ENCODE assay signal across 14 cellular contexts in genomic region chr2:155203187-155203586, GRCh38.
DNase-seq lines count a peak whose midpoint lies in the region; ATAC-seq and TF ChIP-seq lines count a peak whose summit lies in the region.
"Had no signal": no experiment of that assay in that cellular context is flagged by ENCODE, and none has a peak within 500 bp of the region (broad histone marks: within the 10 kb centered on the region; RNA-seq: fewer than 3 reads in every experiment).

No MANE protein-coding gene starts in this region.

- POLR2A ChIA-PET in activated CD8-positive, alpha-beta T cell treated with anti-CD3 and anti-CD28 coated beads for 36 hours (lab: Charles Lee), result no interaction called here

- H3K4me1 Mint-ChIP-seq in activated CD8-positive, alpha-beta T cell treated with anti-CD3 and anti-CD28 coated beads for 36 hours (ENCODE audit: low read depth), result no peaks in the 10 kb centered on the region
- H3K4me1 Mint-ChIP-seq: activated naive CD8-positive, alpha-beta T cell treated with anti-CD3 and anti-CD28 coated beads, Interleukin-2, amount 50 U/mL, for 24 hours; natural killer cell had no signal

- intact Hi-C loops in activated CD8-positive, alpha-beta T cell treated with anti-CD3 and anti-CD28 coated beads for 36 hours (cut with micrococcal nuclease), result no loop called here

- ATAC-seq in GM18511 (IDR thresholded peaks at IDR 0.05; ENCODE audit: unreplicated experiment), result peak; percentile 60
- peak; percentile 50 for ATAC-seq in HG03159 (IDR thresholded peaks at IDR 0.05; ENCODE audit: unreplicated experiment)
- no peak for ATAC-seq in activated CD8-positive, alpha-beta T cell treated with anti-CD3 and anti-CD28 coated beads for 36 hours
- no peak for ATAC-seq in left lobe of liver
- ATAC-seq: activated naive CD8-positive, alpha-beta T cell treated with anti-CD3 and anti-CD28 coated beads, Interleukin-2, amount 50 U/mL, for 24 hours; natural killer cell had no signal

- H3K36me3 Mint-ChIP-seq in activated CD8-positive, alpha-beta T cell treated with anti-CD3 and anti-CD28 coated beads for 36 hours (ENCODE audit: low read depth), result no peaks in the 10 kb centered on the region
- H3K36me3 Mint-ChIP-seq: natural killer cell had no signal

- no peak overlapping the region for H3K4me3 Mint-ChIP-seq in activated CD8-positive, alpha-beta T cell treated with anti-CD3 and anti-CD28 coated beads for 36 hours
- H3K4me3 Mint-ChIP-seq: activated naive CD8-positive, alpha-beta T cell treated with anti-CD3 and anti-CD28 coated beads, Interleukin-2, amount 50 U/mL, for 24 hours; natural killer cell had no signal

- CTCF ChIA-PET in activated CD8-positive, alpha-beta T cell treated with anti-CD3 and anti-CD28 coated beads for 36 hours (lab: Charles Lee), result no interaction called here

- no peaks in the 10 kb centered on the region for H3K27me3 Mint-ChIP-seq in activated CD8-positive, alpha-beta T cell treated with anti-CD3 and anti-CD28 coated beads for 36 hours
- H3K27me3 Mint-ChIP-seq: activated naive CD8-positive, alpha-beta T cell treated with anti-CD3 and anti-CD28 coated beads, Interleukin-2, amount 50 U/mL, for 24 hours had no signal

- DNase-seq in DMS53 treated with DMSO at 0.1 percent for 48 hours (lab: John Stamatoyannopoulos, UW; ENCODE audit: unreplicated experiment) (peak; percentile 10), RKO (ENCODE audit: low spot score) (peak; percentile 1), left lobe of liver (ENCODE audit: low spot score) (no peak), nucleus accumbens (lab: John Stamatoyannopoulos, UW) (no peak)
- no peak for DNase-seq in activated CD8-positive, alpha-beta T cell treated with anti-CD3 and anti-CD28 coated beads for 36 hours
- DNase-seq: activated CD4-positive, alpha-beta T cell treated with anti-CD3 and anti-CD28 coated beads for 1 hour; activated naive CD8-positive, alpha-beta T cell treated with anti-CD3 and anti-CD28 coated beads, Interleukin-2, amount 50 U/mL, for 24 hours; activated T-cell treated with anti-CD3 and anti-CD28 coated beads, Interleukin-2, amount 50 U/mL, for 1 hour; cerebellar nuclear complex; natural killer cell; NCI-H1436; sigmoid colon had no signal

- no peaks in the 10 kb centered on the region for H3K9me3 Mint-ChIP-seq in activated CD8-positive, alpha-beta T cell treated with anti-CD3 and anti-CD28 coated beads for 36 hours

- no peak for TF ChIP-seq CTCF in activated CD8-positive, alpha-beta T cell treated with anti-CD3 and anti-CD28 coated beads for 36 hours (IDR thresholded peaks at IDR 0.05)

- no peak overlapping the region for H3K27ac Mint-ChIP-seq in activated CD8-positive, alpha-beta T cell treated with anti-CD3 and anti-CD28 coated beads for 36 hours
- H3K27ac Mint-ChIP-seq: activated naive CD8-positive, alpha-beta T cell treated with anti-CD3 and anti-CD28 coated beads, Interleukin-2, amount 50 U/mL, for 24 hours; natural killer cell had no signal

Comparison
In these comparisons a context has a peak if more than half of its experiments do, and no peak if none do; other contexts are left out.
1. DNase-seq: peak in DMS53 treated with DMSO at 0.1 percent for 48 hours (single experiment) and RKO (single experiment); none in activated CD8-positive, alpha-beta T cell treated with anti-CD3 and anti-CD28 coated beads for 36 hours (single experiment), left lobe of liver (single experiment) and nucleus accumbens (0 of 56).
2. ATAC-seq: peak in GM18511 (single experiment) and HG03159 (single experiment); none in activated CD8-positive, alpha-beta T cell treated with anti-CD3 and anti-CD28 coated beads for 36 hours (single experiment) and left lobe of liver (single experiment).